Comparison of ENCODE assay signal across 14 cellular contexts in the genomic region with DNA sequence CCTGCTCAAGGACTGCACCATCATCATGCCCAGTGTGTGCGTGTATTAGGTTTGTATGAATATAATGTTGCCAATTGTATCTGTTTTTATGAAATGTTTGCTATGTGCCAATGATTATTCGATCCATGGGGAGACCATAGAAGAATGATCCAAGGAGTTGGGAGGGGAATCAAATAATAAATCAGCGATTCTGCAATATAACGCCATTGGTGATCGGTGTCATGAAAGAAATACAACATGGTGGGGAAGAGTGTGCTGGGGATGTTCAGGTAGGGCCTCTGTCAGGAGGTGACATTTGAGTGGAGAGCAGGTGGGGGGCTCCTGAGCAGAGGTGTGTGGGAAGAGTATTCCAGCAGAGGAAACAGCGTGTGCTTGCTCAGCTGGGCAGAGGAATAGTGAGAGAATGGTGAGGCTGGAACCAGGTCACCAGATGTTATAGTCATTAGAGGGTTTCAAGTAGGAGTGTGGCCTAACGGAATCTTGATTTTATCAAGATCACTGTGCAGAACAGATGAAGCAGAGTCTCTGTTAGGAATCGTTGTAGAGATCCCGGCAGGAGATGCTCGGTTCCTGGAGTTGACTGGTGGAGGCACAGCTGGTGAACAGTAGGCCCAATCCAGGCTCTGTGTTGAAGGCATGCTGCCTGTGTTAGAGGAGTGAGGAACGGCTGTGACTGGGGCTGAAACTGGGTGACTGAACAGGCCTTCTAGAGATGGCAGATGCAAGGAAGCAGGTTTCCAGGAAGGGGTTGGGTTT. TPM values are rescaled to one million over a fixed set of nuclear protein-coding genes. Genes with fewer than 3 reads are reported as not detected.
DNase-seq lines count a peak whose midpoint lies in the region; ATAC-seq and TF ChIP-seq lines count a peak whose summit lies in the region.
"Had no signal": no experiment of that assay in that cellular context is flagged by ENCODE, and none has a peak within 500 bp of the region (broad histone marks: within the 10 kb centered on the region; RNA-seq: fewer than 3 reads in every experiment).

No MANE protein-coding gene starts in this region.

- ATAC-seq in CD4-positive, alpha-beta T cell (ENCODE audit: poor library complexity): no peak
- no peak for ATAC-seq in HG03139 (IDR thresholded peaks at IDR 0.05; ENCODE audit: unreplicated experiment)
- ATAC-seq: right cardiac atrium had no signal

- intact Hi-C loops in CD4-positive, alpha-beta T cell (cut with DNase I, micrococcal nuclease): loop anchor here (5.0 to 10.0 kb wide), 4 partner anchors 122 to 402 kb away; partner anchors contain the start of genes AHCTF1 (in 1 of the 2) and ZNF669 (in 1 of the 2)
- intact Hi-C loops in thyroid gland (cut with DNase I): loop anchor here (10.0 kb wide), 1 partner anchor 130 kb away; no protein-coding TSS in a partner anchor

- H3K36me3 ChIP-seq in thyroid gland: no peaks in the 10 kb centered on the region

- no peaks in the 10 kb centered on the region for H3K9me3 ChIP-seq in CD4-positive, alpha-beta T cell (ENCODE audit: control insufficient read depth, low read length)
- H3K9me3 ChIP-seq in thyroid gland: no peaks in the 10 kb centered on the region

- 85% methylated on average over 11 of the region's 11 CpGs for WGBS in thyroid gland, 2 donors

- H3K27me3 ChIP-seq in CD4-positive, alpha-beta T cell (ENCODE audit: control insufficient read depth, insufficient read depth, low read length): no peaks in the 10 kb centered on the region
- H3K27me3 ChIP-seq in thyroid gland: no peaks in the 10 kb centered on the region

- no peak for TF ChIP-seq CTCF in CD4-positive, alpha-beta T cell (IDR thresholded peaks at IDR 0.05)
- no peak for TF ChIP-seq CTCF in HFF-Myc (IDR thresholded peaks at IDR 0.05; ENCODE audit: low read depth, low read length, missing control alignments)
- TF ChIP-seq CTCF in chondrocyte (IDR thresholded peaks at IDR 0.05): no peak
- no peak for TF ChIP-seq CTCF in osteocyte (IDR thresholded peaks at IDR 0.05)
- no peak for TF ChIP-seq CTCF in thyroid gland (IDR thresholded peaks at IDR 0.05)

- H3K4me3 ChIP-seq in HFF-Myc (replicated peaks; ENCODE audit: low read depth, low read length): peak overlapping the region; percentile 82
- no peak overlapping the region for H3K4me3 ChIP-seq in thyroid gland (replicated peaks in 1 of 3)
- H3K4me3 ChIP-seq: lung had no signal

- no peaks in the 10 kb centered on the region for H3K27me3 Mint-ChIP-seq in CD4-positive, alpha-beta T cell
- H3K27me3 Mint-ChIP-seq in chondrocyte (ENCODE audit: low read depth) (no peaks in the 10 kb centered on the region), osteocyte (ENCODE audit: unreplicated experiment) (no peaks in the 10 kb centered on the region)

- H3K4me1 Mint-ChIP-seq in CD4-positive, alpha-beta T cell (ENCODE audit: low read depth): peaks cover 39% of the 10 kb centered on the region
- H3K4me1 Mint-ChIP-seq in chondrocyte (ENCODE audit: low read depth) (peaks cover 64% of the 10 kb centered on the region), osteocyte (ENCODE audit: unreplicated experiment) (peaks cover 68% of the 10 kb centered on the region)

- no peaks in the 10 kb centered on the region for H3K9me3 Mint-ChIP-seq in CD4-positive, alpha-beta T cell
- H3K9me3 Mint-ChIP-seq in chondrocyte (ENCODE audit: low read depth) (no peaks in the 10 kb centered on the region), osteocyte (ENCODE audit: unreplicated experiment) (no peaks in the 10 kb centered on the region)

- H3K36me3 Mint-ChIP-seq in CD4-positive, alpha-beta T cell (ENCODE audit: low read depth): no peaks in the 10 kb centered on the region
- H3K36me3 Mint-ChIP-seq in chondrocyte (ENCODE audit: low read depth) (peaks cover 7% of the 10 kb centered on the region), osteocyte (ENCODE audit: unreplicated experiment) (peaks cover 2% of the 10 kb centered on the region)

- CTCF ChIA-PET in CD4-positive, alpha-beta T cell (lab: Charles Lee): no interaction called here

- peak overlapping the region; percentile 68 for H3K4me3 Mint-ChIP-seq in CD4-positive, alpha-beta T cell
- H3K4me3 Mint-ChIP-seq in chondrocyte (ENCODE audit: unreplicated experiment): no peak overlapping the region
- H3K4me3 Mint-ChIP-seq in osteocyte (ENCODE audit: unreplicated experiment): peak overlapping the region; percentile 2

- peak overlapping the region; percentile 21 for H3K27ac Mint-ChIP-seq in CD4-positive, alpha-beta T cell
- H3K27ac Mint-ChIP-seq in chondrocyte (ENCODE audit: unreplicated experiment) (peak overlapping the region; percentile 13), osteocyte (ENCODE audit: unreplicated experiment) (no peak overlapping the region)

- no peak for TF ChIP-seq POLR2A in thyroid gland (IDR thresholded peaks at IDR 0.05)

- POLR2A ChIA-PET in CD4-positive, alpha-beta T cell (lab: Charles Lee): interaction anchor here (0.6 kb wide), 1 partner anchor 21 kb away, joined by 4 read pairs; no protein-coding TSS in a partner anchor

- peaks cover 14 to 29% of the 10 kb centered on the region in 2 donors for H3K4me1 ChIP-seq in thyroid gland

- no peak overlapping the region for H3K27ac ChIP-seq in CD4-positive, alpha-beta T cell (ENCODE audit: low read depth, low read length)
- no peak overlapping the region for H3K27ac ChIP-seq in thyroid gland

- no peak for DNase-seq in CD4-positive, alpha-beta T cell
- no peak for DNase-seq in HFF-Myc (ENCODE audit: extremely low read depth, low read depth)
- no peak for DNase-seq in chondrocyte (ENCODE audit: low spot score)
- DNase-seq in osteocyte (ENCODE audit: extremely low spot score, unreplicated experiment): no peak
- DNase-seq in MV-4-11 (lab: John Stamatoyannopoulos, UW): no peak
- no peak for DNase-seq in thyroid gland
- DNase-seq: AML-193; dermis blood vessel endothelial cell; right cardiac atrium; SHP77 treated with DMSO at 0.1 percent for 48 hours; stimulated activated CD4-positive, alpha-beta T cell treated with anti-CD3 and anti-CD28 coated beads, Interleukin-2, amount 100 ng/mL, for 24 hours; substantia nigra had no signal

RNA-seq across cellular contexts. Expression of gene ZNF496, which starts 2.9 kb away (rescaled TPM):
- total RNA-seq in CD4-positive, alpha-beta T cell: 10 to 100 TPM; 15.8 to 19.9 TPM
- total RNA-seq in chondrocyte: 25.0 to 30.0 TPM (median 27.9 TPM) in 3 replicates
- total RNA-seq in osteocyte: 39.8 and 43.0 TPM in 2 replicates
- 10 to 100 TPM; 34.0 to 78.6 (median 51.9) TPM for total RNA-seq in thyroid gland
